ENCODE assay signal across 1 cellular context in the genomic region with DNA sequence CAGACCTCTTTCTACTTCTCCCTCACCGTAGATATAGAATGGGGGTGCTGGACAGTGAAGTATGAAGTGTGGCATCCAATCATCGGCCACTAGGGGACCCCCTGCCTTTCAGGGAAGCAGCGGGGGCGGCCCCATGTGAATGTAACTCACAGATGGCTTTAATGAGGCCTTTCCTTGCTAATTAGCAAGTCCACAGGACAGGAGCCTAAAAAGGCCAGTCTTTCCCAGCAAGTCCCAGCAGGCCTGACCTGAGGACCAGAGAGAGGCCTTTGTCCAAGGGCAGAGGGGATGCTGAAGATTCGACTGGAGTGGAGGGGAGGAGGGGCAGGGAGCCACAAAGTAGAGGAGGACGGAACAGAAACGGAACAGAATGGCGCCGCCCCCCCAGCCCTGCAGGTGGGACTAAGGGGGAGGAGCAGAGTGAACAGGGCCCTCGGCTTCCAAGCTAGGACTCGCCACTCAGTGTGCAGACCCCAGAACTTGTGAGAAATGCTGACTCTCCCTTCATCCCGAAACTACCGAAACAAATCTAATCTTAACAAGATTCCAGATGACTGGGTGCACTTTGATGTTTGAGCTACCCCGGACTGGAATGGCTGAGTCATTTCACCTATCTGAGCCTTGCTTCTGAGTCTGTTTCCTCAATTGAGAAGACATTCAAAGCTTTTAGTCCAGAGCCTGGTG.
TF ChIP-seq lines count a peak whose summit lies in the region.

No MANE protein-coding gene starts in this region.

TF ChIP-seq in K562, 482 proteins besides CTCF, POLR2A, EP300 and RAD21 (continued from another document):
- TF ChIP-seq, protein P1, sequence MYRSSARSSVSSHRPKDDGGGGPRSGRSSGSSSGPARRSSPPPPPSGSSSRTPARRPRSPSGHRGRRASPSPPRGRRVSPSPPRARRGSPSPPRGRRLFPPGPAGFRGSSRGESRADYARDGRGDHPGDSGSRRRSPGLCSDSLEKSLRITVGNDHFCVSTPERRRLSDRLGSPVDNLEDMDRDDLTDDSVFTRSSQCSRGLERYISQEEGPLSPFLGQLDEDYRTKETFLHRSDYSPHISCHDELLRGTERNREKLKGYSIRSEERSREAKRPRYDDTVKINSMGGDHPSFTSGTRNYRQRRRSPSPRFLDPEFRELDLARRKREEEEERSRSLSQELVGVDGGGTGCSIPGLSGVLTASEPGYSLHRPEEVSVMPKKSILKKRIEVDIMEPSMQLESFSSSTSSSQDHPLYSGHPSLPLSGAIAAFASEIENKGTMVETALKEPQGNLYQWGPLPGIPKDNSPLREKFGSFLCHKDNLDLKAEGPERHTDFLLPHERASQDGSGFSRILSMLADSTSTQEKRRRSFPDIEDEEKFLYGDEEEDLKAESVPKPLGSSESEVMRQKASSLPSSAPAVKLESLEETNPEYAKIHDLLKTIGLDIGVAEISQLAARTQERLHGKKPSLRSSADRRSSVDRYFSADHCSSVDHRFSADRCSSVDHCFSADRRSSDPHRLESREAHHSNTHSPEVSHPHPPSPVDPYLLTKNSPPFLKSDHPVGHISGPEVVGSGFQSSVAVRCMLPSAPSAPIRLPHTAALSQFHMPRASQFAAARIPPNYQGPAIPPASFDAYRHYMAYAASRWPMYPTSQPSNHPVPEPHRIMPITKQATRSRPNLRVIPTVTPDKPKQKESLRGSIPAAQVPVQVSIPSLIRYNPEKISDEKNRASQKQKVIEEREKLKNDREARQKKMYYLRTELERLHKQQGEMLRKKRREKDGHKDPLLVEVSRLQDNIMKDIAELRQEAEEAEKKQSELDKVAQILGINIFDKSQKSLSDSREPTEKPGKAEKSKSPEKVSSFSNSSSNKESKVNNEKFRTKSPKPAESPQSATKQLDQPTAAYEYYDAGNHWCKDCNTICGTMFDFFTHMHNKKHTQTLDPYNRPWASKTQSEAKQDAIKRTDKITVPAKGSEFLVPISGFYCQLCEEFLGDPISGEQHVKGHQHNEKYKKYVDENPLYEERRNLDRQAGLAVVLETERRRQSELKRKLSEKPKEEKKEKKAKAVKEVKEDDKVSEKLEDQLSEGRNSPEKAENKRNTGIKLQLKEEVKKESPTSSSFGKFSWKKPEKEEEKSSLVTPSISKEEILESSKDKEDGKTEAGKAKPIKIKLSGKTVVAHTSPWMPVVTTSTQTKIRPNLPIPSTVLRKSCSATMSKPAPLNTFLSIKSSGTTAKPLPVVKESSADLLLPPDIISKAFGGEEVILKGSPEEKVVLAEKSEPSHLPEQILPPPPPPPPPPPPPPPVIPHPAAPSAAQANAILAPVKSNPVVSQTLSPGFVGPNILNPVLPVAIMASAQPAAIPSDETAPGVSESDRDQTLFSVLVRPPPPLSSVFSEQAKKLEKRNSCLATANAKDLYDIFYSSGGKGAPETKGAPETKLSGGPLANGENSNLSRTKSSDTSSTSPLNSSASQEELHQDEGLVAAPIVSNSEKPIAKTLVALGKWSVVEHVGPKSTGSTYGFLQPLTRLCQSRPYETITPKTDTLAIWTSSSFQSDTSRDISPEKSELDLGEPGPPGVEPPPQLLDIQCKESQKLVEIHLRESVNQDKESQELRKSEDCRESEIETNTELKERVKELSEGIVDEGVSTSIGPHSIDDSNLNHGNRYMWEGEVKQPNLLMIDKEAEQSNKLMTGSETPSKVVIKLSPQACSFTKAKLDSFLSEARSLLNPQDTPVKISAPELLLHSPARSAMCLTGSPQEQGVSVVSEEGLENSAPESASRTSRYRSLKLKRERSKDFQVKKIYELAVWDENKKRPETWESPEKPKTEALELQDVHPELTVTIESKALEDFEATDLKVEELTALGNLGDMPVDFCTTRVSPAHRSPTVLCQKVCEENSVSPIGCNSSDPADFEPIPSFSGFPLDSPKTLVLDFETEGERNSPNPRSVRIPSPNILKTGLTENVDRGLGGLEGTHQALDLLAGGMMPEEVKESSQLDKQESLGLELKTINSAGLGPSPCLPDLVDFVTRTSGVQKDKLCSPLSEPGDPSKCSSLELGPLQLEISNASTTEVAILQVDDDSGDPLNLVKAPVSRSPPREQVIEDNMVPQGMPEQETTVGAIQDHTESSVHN (IDR thresholded peaks at IDR 0.05; ENCODE audit: borderline replicate concordance in 1 of 2, low read depth in 1 of 2), result no peak
- TF ChIP-seq ZNF644 (tag; IDR thresholded peaks at IDR 0.05; ENCODE audit: low read depth) (no peak), SNRNP70 (optimal IDR thresholded peaks at IDR 0.05; ENCODE audit: low read depth, low read length) (no peak), CHD1 (IDR thresholded peaks at IDR 0.05; ENCODE audit: low read length) (no peak), ATF7 (IDR thresholded peaks at IDR 0.05) (no peak; the same call in none of the 2 replicates), NCOA2 (IDR thresholded peaks at IDR 0.05; ENCODE audit: partially characterized antibody in 2 of 2) (no peak), CBX3 (IDR thresholded peaks at IDR 0.05; ENCODE audit: borderline replicate concordance in 1 of 2, low read length in 2 of 2) (no peak), ETV5 (CRISPR knock-in tag; IDR thresholded peaks at IDR 0.05; ENCODE audit: low read depth) (no peak), ZNF785 (CRISPR knock-in tag; IDR thresholded peaks at IDR 0.05) (no peak)
TF ChIP-seq in K562: peak in this region for 94.
